24 cellular contexts compared by ENCODE assay signal in the genomic region with DNA sequence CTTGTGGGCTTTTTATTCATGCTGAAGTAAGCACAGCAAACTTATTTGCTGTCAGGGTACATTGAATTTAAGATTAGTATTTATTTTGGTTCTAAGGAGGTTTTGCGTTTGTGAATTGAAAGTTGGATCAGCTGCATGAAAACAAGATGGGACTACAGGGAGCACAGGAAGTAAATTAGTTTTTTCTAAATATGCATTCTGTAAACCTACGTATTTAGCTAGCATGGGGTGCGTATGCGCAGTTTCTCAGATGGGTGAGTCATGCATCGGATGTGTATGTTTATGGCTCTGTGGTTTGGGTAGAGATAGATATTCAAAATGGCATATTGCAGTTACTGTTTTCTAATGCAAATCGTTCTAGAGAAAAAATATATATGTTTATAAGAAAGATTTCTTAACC.
DNase-seq lines count a peak whose midpoint lies in the region; TF ChIP-seq lines count a peak whose summit lies in the region.
"Had no signal": no experiment of that assay in that cellular context is flagged by ENCODE, and none has a peak within 500 bp of the region (broad histone marks: within the 10 kb centered on the region; RNA-seq: fewer than 3 reads in every experiment).

No MANE protein-coding gene starts in this region.

- H3K4me3 ChIP-seq in transverse colon = no peak overlapping the region
- H3K4me3 ChIP-seq: coronary artery, esophagus squamous epithelium, Peyer's patch, skin epidermis had no signal

- no peak for TF ChIP-seq CTCF in glutamatergic neuron (IDR thresholded peaks at IDR 0.05; ENCODE audit: partially characterized antibody, unreplicated experiment)
- no peak for TF ChIP-seq CTCF in transverse colon (IDR thresholded peaks at IDR 0.05)

- no peak overlapping the region for H3K4me3 Mint-ChIP-seq in glutamatergic neuron (ENCODE audit: unreplicated experiment)
- H3K4me3 Mint-ChIP-seq: CD8-positive, alpha-beta memory T cell had no signal

- TF ChIP-seq POLR2A in transverse colon (IDR thresholded peaks at IDR 0.05) = no peak

- no peak overlapping the region for H3K27ac ChIP-seq in transverse colon
- H3K27ac ChIP-seq: brain microvascular endothelial cell, coronary artery, esophagus squamous epithelium, KMS-11, Peyer's patch, skin epidermis had no signal

- H3K4me1 ChIP-seq in transverse colon = no peaks in the 10 kb centered on the region
- H3K4me1 ChIP-seq: esophagus squamous epithelium, Peyer's patch had no signal

- H3K27me3 Mint-ChIP-seq in glutamatergic neuron (ENCODE audit: unreplicated experiment) = no peaks in the 10 kb centered on the region

- intact Hi-C loops in transverse colon (cut with DNase I; ENCODE audit: low total_unique reads) = no loop called here

- no peaks in the 10 kb centered on the region for H3K4me1 Mint-ChIP-seq in glutamatergic neuron (ENCODE audit: low read depth, unreplicated experiment)
- H3K4me1 Mint-ChIP-seq: CD8-positive, alpha-beta memory T cell had no signal

- DNase-seq in NCI-H345 (lab: John Stamatoyannopoulos, UW) = peak; percentile 2
- no peak for DNase-seq in NCI-H345 treated with DMSO at 0.1 percent for 48 hours (lab: John Stamatoyannopoulos, UW; ENCODE audit: unreplicated experiment)
- peak; percentile 25 for DNase-seq in NOMO-1 treated with dmso at 0.1 percent for 144 hours (lab: John Stamatoyannopoulos, UW; ENCODE audit: unreplicated experiment)
- DNase-seq in fibroblast of peridontal ligament (ENCODE audit: extremely low read depth) = peak; percentile 73
- peak; percentile 44 for DNase-seq in superior temporal gyrus (ENCODE audit: extremely low spot score)
- DNase-seq in glutamatergic neuron = no peak
- DNase-seq in transverse colon = no peak
- no peak for DNase-seq in NCI-H69 (lab: John Stamatoyannopoulos, UW)
- DNase-seq: 8988T; activated CD4-positive, CD25-positive, alpha-beta regulatory T cell treated with anti-CD3 and anti-CD28 coated beads, Interleukin-2, amount 50 U/mL, for 72 hours; brain microvascular endothelial cell; CD8-positive, alpha-beta memory T cell; esophagus squamous epithelium; GOT3; head of caudate nucleus; left colon; NCI-H1105; NCI-H1930; nucleus accumbens; Peyer's patch; stimulated activated CD4-positive, alpha-beta T cell treated with anti-CD3 and anti-CD28 coated beads, Interleukin-1b, Interleukin-23, amount 100 ng/mL, for 48 hours had no signal

- no peak for TF ChIP-seq EP300 in transverse colon (IDR thresholded peaks at IDR 0.05; ENCODE audit: low read depth)

- in situ Hi-C loops in transverse colon (cut with MboI; ENCODE audit: low pct_ligation_motif_present in 1 of 4, low pct_unique_long_range_greater_than_20kb in 1 of 4, low sequenced_read_pairs in 3 of 4) = no loop called here

- 52 to 83% methylated on average over 6 of the region's 6 CpGs for WGBS in transverse colon (ENCODE audit: low coverage in 1 of 2), 2 donors

- H3K36me3 Mint-ChIP-seq in glutamatergic neuron (ENCODE audit: unreplicated experiment) = no peaks in the 10 kb centered on the region
- H3K36me3 Mint-ChIP-seq: CD8-positive, alpha-beta memory T cell had no signal

- no peaks in the 10 kb centered on the region for H3K27me3 ChIP-seq in transverse colon
- H3K27me3 ChIP-seq: brain microvascular endothelial cell, esophagus squamous epithelium, Peyer's patch had no signal

- H3K36me3 ChIP-seq in transverse colon = no peaks in the 10 kb centered on the region
- H3K36me3 ChIP-seq: brain microvascular endothelial cell, esophagus squamous epithelium, Peyer's patch had no signal

- no peaks in the 10 kb centered on the region for H3K9me3 ChIP-seq in transverse colon
- H3K9me3 ChIP-seq: esophagus squamous epithelium, Peyer's patch had no signal

- H3K9me3 Mint-ChIP-seq in glutamatergic neuron (ENCODE audit: unreplicated experiment) = no peaks in the 10 kb centered on the region

- H3K27ac Mint-ChIP-seq in glutamatergic neuron (ENCODE audit: unreplicated experiment) = no peak overlapping the region
- H3K27ac Mint-ChIP-seq: CD8-positive, alpha-beta memory T cell had no signal

Comparison
In these comparisons a context has a peak if more than half of its experiments do, and no peak if none do; other contexts are left out.
1. DNase-seq: peak in NCI-H345 (single experiment), NOMO-1 treated with dmso at 0.1 percent for 144 hours (single experiment), fibroblast of peridontal ligament (single experiment) and superior temporal gyrus (single experiment); none in NCI-H345 treated with DMSO at 0.1 percent for 48 hours (single experiment), glutamatergic neuron (single experiment), transverse colon (single experiment) and NCI-H69 (single experiment).